11 cellular contexts compared by ENCODE assay signal in the genomic region with DNA sequence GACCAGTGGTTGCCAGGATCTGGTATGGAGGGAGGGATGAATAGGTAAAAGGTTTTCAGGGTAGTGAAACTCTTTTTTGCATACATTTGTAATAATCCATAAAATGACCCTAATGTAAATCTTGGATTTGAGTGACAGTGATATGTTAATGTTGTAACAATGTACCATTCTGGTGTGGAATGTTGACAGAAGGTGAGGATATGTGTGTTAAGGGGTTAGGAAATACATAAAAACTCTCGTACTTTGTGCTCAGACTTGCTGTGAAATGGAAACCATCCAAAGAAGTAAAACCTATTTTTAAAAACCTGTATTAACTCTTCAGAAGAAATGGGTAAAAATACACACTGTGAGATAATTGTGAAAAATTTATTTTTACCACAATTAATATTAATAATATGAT.
"Had no signal": no experiment of that assay in that cellular context is flagged by ENCODE, and none has a peak within 500 bp of the region (broad histone marks: within the 10 kb centered on the region; RNA-seq: fewer than 3 reads in every experiment).

No MANE protein-coding gene starts in this region.

- H3K4me3 Mint-ChIP-seq: GM23338, H9, HFFc6 had no signal

- H3K27ac Mint-ChIP-seq: GM23338, HFFc6 had no signal

- H2AFZ ChIP-seq: GM23248, GM23338 had no signal

- H3K9ac ChIP-seq: GM23248 had no signal

- H3K4me1 ChIP-seq: HAP-1 had no signal

- H3K4me3 ChIP-seq: GM23248, GM23338, HAP-1 had no signal

- H3K27ac ChIP-seq: GM23248 had no signal

- ATAC-seq: GM23338, HCT116 had no signal

- H3K4me2 ChIP-seq: GM23338 had no signal

- H3K9me3 Mint-ChIP-seq: GM23338, H9 had no signal

- DNase-seq: GM23248, GOT3, H7, H9, HCEC 1CT, HFFc6 had no signal

- H3K9me3 ChIP-seq: HAP-1 had no signal

- FAIRE-seq: H1, H54 had no signal

- H3K36me3 ChIP-seq: HAP-1 had no signal
